Comparison of ENCODE assay signal across 8 cellular contexts in genomic region chr10:106711313-106711906, GRCh38.
DNase-seq lines count a peak whose midpoint lies in the region; ATAC-seq and TF ChIP-seq lines count a peak whose summit lies in the region.

No MANE protein-coding gene starts in this region.

- peaks cover 25% of the 10 kb centered on the region for H3K36me3 ChIP-seq in endodermal cell (ENCODE audit: control insufficient read depth, insufficient read depth, low read length)

- no peaks in the 10 kb centered on the region for H3K4me1 ChIP-seq in endodermal cell (ENCODE audit: control insufficient read depth, insufficient read depth, low read length)

- in situ Hi-C loops in G401 (cut with HindIII; ENCODE audit: low sequenced_read_pairs), result no loop called here

- DNase-seq in G401 (ENCODE audit: low spot score), result peak; percentile 15
- peak; percentile 12 to 24 for DNase-seq in SHP77 (lab: John Stamatoyannopoulos, UW)
- peak; percentile 89 for DNase-seq in endodermal cell
- DNase-seq in neural crest cell (ENCODE audit: low read depth, low spot score), result peak; percentile 10
- no peak for DNase-seq in NCI-H128 (lab: John Stamatoyannopoulos, UW; ENCODE audit: unreplicated experiment)
- DNase-seq in T1000 (lab: John Stamatoyannopoulos, UW), result no peak

- H3K36me3 Mint-ChIP-seq in endodermal cell (ENCODE audit: low read depth), result peaks cover 11% of the 10 kb centered on the region
- no peaks in the 10 kb centered on the region for H3K36me3 Mint-ChIP-seq in neural crest cell (ENCODE audit: low read depth)

- H3K27ac Mint-ChIP-seq in endodermal cell, result no peak overlapping the region
- no peak overlapping the region for H3K27ac Mint-ChIP-seq in neural crest cell (ENCODE audit: unreplicated experiment)

- H3K9me3 ChIP-seq in endodermal cell (ENCODE audit: control insufficient read depth, low read length), result peaks cover 20% of the 10 kb centered on the region

- H3K9ac ChIP-seq in endodermal cell (ENCODE audit: extremely low read depth, low read length, poor library complexity, severe bottlenecking), result no peak overlapping the region

- WGBS in endodermal cell (ENCODE audit: insufficient coverage in 1 of 2, insufficient read length in 1 of 2), 2 experiments, result 80 to 83% methylated on average over 5 to 6 of the region's 6 CpGs

- H3K9me3 Mint-ChIP-seq in endodermal cell (peaks cover 10% of the 10 kb centered on the region), neural crest cell (peaks cover 5% of the 10 kb centered on the region)

- peaks cover 16% of the 10 kb centered on the region for H3K4me1 Mint-ChIP-seq in endodermal cell
- no peaks in the 10 kb centered on the region for H3K4me1 Mint-ChIP-seq in neural crest cell

- H3K4me3 Mint-ChIP-seq in endodermal cell (no peak overlapping the region), neural crest cell (no peak overlapping the region)

- H3K27me3 Mint-ChIP-seq in endodermal cell (ENCODE audit: insufficient read depth), result no peaks in the 10 kb centered on the region
- H3K27me3 Mint-ChIP-seq in neural crest cell (ENCODE audit: low read depth), result no peaks in the 10 kb centered on the region

- TF ChIP-seq CTCF in endodermal cell (conservative IDR thresholded peaks at IDR 0.05), result peak; percentile 93
- peak; percentile 77 for TF ChIP-seq CTCF in neural crest cell (conservative IDR thresholded peaks at IDR 0.05)

- H3K27ac ChIP-seq in endodermal cell (ENCODE audit: low read depth, low read length), result no peak overlapping the region

- ATAC-seq in GM19452 (IDR thresholded peaks at IDR 0.05; ENCODE audit: unreplicated experiment) (peak; percentile 79), HG03342 (IDR thresholded peaks at IDR 0.05; ENCODE audit: unreplicated experiment) (peak; percentile 82)

- no peaks in the 10 kb centered on the region for H3K27me3 ChIP-seq in endodermal cell (ENCODE audit: control insufficient read depth, insufficient read depth, low read length, poor library complexity, severe bottlenecking)

- no peak overlapping the region for H3K4me3 ChIP-seq in endodermal cell (ENCODE audit: low read length)

Comparison
In these comparisons a context has a peak if more than half of its experiments do, and no peak if none do; other contexts are left out.
1. DNase-seq: peak in G401 (single experiment), SHP77 (2 of 2), endodermal cell (single experiment) and neural crest cell (single experiment); none in NCI-H128 (single experiment) and T1000 (single experiment).